13 cellular contexts compared by ENCODE assay signal in the genomic region with DNA sequence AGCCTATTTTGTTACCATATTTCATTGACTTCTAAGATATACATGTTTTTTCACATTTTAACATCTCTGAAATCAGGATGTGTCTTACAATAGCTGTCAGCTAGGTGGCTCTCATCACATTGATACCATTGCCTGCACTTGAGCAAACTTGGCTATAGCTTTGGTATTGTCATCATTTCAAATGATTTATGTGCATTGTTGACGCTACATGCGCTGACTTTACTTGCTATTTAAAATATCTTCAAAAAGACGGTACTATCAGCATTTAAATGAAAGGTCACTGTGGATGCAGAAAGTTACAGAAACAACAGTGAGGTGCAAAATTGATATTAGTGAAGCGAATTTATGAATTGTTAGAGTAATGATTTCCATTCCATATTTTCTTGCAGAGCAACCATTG. TPM values are rescaled to one million over a fixed set of nuclear protein-coding genes. Genes with fewer than 3 reads are reported as not detected.
DNase-seq lines count a peak whose midpoint lies in the region; ATAC-seq lines count a peak whose summit lies in the region.
"Had no signal": no experiment of that assay in that cellular context is flagged by ENCODE, and none has a peak within 500 bp of the region (broad histone marks: within the 10 kb centered on the region; RNA-seq: fewer than 3 reads in every experiment).

No MANE protein-coding gene starts in this region.

- no peaks in the 10 kb centered on the region for H3K36me3 ChIP-seq in CD4-positive, CD25-positive, alpha-beta regulatory T cell (ENCODE audit: control insufficient read depth, insufficient read depth, low read length)
- no peaks in the 10 kb centered on the region for H3K36me3 ChIP-seq in H7 (replicated peaks; ENCODE audit: control insufficient read depth, insufficient read depth, low read length)

- H3K27ac ChIP-seq in CD4-positive, CD25-positive, alpha-beta regulatory T cell (ENCODE audit: insufficient read depth, low read length, poor library complexity, severe bottlenecking): no peak overlapping the region

- no peaks in the 10 kb centered on the region for H3K4me1 ChIP-seq in CD4-positive, CD25-positive, alpha-beta regulatory T cell (ENCODE audit: control insufficient read depth, insufficient read depth, low read length, poor library complexity, severe bottlenecking)

- H3K4me1 Mint-ChIP-seq in CD4-positive, CD25-positive, alpha-beta regulatory T cell: peaks cover 0 to 5% (median 0%) of the 10 kb centered on the region in 4 donors
- peaks cover 6% of the 10 kb centered on the region for H3K4me1 Mint-ChIP-seq in activated CD4-positive, alpha-beta T cell treated with anti-CD3 and anti-CD28 coated beads, Interleukin-2, amount 10 ng/mL, durations not matched to agents 7 days and 5 days
- no peaks in the 10 kb centered on the region for H3K4me1 Mint-ChIP-seq in immature natural killer cell

- ATAC-seq in CD4-positive, CD25-positive, alpha-beta regulatory T cell (ENCODE audit: low read depth in 2 of 2): no peak
- no peak for ATAC-seq in GM21786 (IDR thresholded peaks at IDR 0.05; ENCODE audit: unreplicated experiment)

- no peak overlapping the region for H3K4me3 ChIP-seq in CD4-positive, CD25-positive, alpha-beta regulatory T cell (ENCODE audit: low read depth, low read length)
- H3K4me3 ChIP-seq in H7 (ENCODE audit: insufficient read depth, low read depth, low read length): no peak overlapping the region

- POLR2A ChIA-PET in activated CD4-positive, alpha-beta T cell treated with anti-CD3 and anti-CD28 coated beads, Interleukin-2, amount 10 ng/mL, durations not matched to agents 7 days and 5 days (lab: Charles Lee): no interaction called here

- no peaks in the 10 kb centered on the region for H3K9me3 ChIP-seq in CD4-positive, CD25-positive, alpha-beta regulatory T cell (ENCODE audit: control insufficient read depth in 2 of 2, low read length in 2 of 2)

- H3K27me3 Mint-ChIP-seq in CD4-positive, CD25-positive, alpha-beta regulatory T cell: peaks cover 42% of the 10 kb centered on the region
- H3K27me3 Mint-ChIP-seq in activated CD4-positive, alpha-beta T cell treated with anti-CD3 and anti-CD28 coated beads, Interleukin-2, amount 10 ng/mL, durations not matched to agents 7 days and 5 days: peaks cover 31% of the 10 kb centered on the region
- peaks cover 3 to 8% (median 8%) of the 10 kb centered on the region in 3 donors for H3K27me3 Mint-ChIP-seq in immature natural killer cell (ENCODE audit: low read depth in 3 of 3)

- H3K27me3 ChIP-seq in CD4-positive, CD25-positive, alpha-beta regulatory T cell (ENCODE audit: control insufficient read depth, insufficient read depth, low read length): peaks cover 5% of the 10 kb centered on the region
- H3K27me3 ChIP-seq in H7 (ENCODE audit: control insufficient read depth, insufficient read depth, low read length): no peaks in the 10 kb centered on the region

- peak in 2 of 3 donors; percentile 18 to 38 for DNase-seq in CD4-positive, CD25-positive, alpha-beta regulatory T cell
- DNase-seq in H7 (peak; percentile 42), SK-MEL-5 (ENCODE audit: low read depth, low spot score) (peak; percentile 35), iris pigment epithelial cell (ENCODE audit: low read depth) (peak; percentile 47), immature natural killer cell (no peak), NCI-H1048 (lab: John Stamatoyannopoulos, UW) (no peak)
- no peak for DNase-seq in activated CD4-positive, alpha-beta T cell treated with anti-CD3 and anti-CD28 coated beads, Interleukin-2, amount 10 ng/mL, durations not matched to agents 7 days and 5 days
- DNase-seq: activated naive CD4-positive, alpha-beta T cell; glutamatergic neuron; NCI-H1694; nephron progenitor cell had no signal

- no peaks in the 10 kb centered on the region for H3K9me3 Mint-ChIP-seq in CD4-positive, CD25-positive, alpha-beta regulatory T cell
- peaks cover 6% of the 10 kb centered on the region for H3K9me3 Mint-ChIP-seq in activated CD4-positive, alpha-beta T cell treated with anti-CD3 and anti-CD28 coated beads, Interleukin-2, amount 10 ng/mL, durations not matched to agents 7 days and 5 days
- H3K9me3 Mint-ChIP-seq in immature natural killer cell: peaks cover 0 to 2% (median 0%) of the 10 kb centered on the region in 6 donors
- H3K9me3 Mint-ChIP-seq: T-helper 2 cell treated with Interferon-gamma antibody and Interleukin-4, amounts not matched to agents 5 μg/mL and 100 μg/mL, for 36 hours had no signal

- no peaks in the 10 kb centered on the region for H3K36me3 Mint-ChIP-seq in CD4-positive, CD25-positive, alpha-beta regulatory T cell
- H3K36me3 Mint-ChIP-seq in activated CD4-positive, alpha-beta T cell treated with anti-CD3 and anti-CD28 coated beads, Interleukin-2, amount 10 ng/mL, durations not matched to agents 7 days and 5 days (ENCODE audit: low read depth): no peaks in the 10 kb centered on the region
- no peaks in the 10 kb centered on the region for H3K36me3 Mint-ChIP-seq in immature natural killer cell

- H3K27ac Mint-ChIP-seq in CD4-positive, CD25-positive, alpha-beta regulatory T cell: no peak overlapping the region
- no peak overlapping the region for H3K27ac Mint-ChIP-seq in activated CD4-positive, alpha-beta T cell treated with anti-CD3 and anti-CD28 coated beads, Interleukin-2, amount 10 ng/mL, durations not matched to agents 7 days and 5 days
- H3K27ac Mint-ChIP-seq in immature natural killer cell: no peak overlapping the region
- H3K27ac Mint-ChIP-seq: nephron progenitor cell; T-helper 2 cell treated with Interferon-gamma antibody and Interleukin-4, amounts not matched to agents 5 μg/mL and 100 μg/mL, for 36 hours had no signal

- no peak overlapping the region for H3K4me3 Mint-ChIP-seq in CD4-positive, CD25-positive, alpha-beta regulatory T cell
- H3K4me3 Mint-ChIP-seq in activated CD4-positive, alpha-beta T cell treated with anti-CD3 and anti-CD28 coated beads, Interleukin-2, amount 10 ng/mL, durations not matched to agents 7 days and 5 days: no peak overlapping the region
- H3K4me3 Mint-ChIP-seq in immature natural killer cell: no peak overlapping the region
- H3K4me3 Mint-ChIP-seq: nephron progenitor cell; T-helper 2 cell treated with Interferon-gamma antibody and Interleukin-4, amounts not matched to agents 5 μg/mL and 100 μg/mL, for 36 hours had no signal

- in situ Hi-C loops in SK-MEL-5 (cut with HindIII; ENCODE audit: low pct_unique_long_range_greater_than_20kb, low sequenced_read_pairs): no loop called here

- CTCF ChIA-PET in activated CD4-positive, alpha-beta T cell treated with anti-CD3 and anti-CD28 coated beads, Interleukin-2, amount 10 ng/mL, durations not matched to agents 7 days and 5 days (lab: Charles Lee): interaction anchor here (1.3 kb wide), 1 partner anchor 23 kb away, joined by 3 read pairs; no protein-coding TSS in a partner anchor

RNA-seq across cellular contexts. Expression of gene ABHD2, which starts 54.0 kb away (rescaled TPM):
- 67.8 TPM for total RNA-seq in CD4-positive, CD25-positive, alpha-beta regulatory T cell
- polyA plus RNA-seq in CD4-positive, CD25-positive, alpha-beta regulatory T cell: 10 to 100 TPM; 18.7 to 30.2 (median 21.2) TPM
- total RNA-seq in H7 (2014; rRNA removed; shearing (Covaris generic)): 11.5 and 14.9 TPM in 2 replicates
- 42.8 and 46.7 TPM in 2 replicates for total RNA-seq in SK-MEL-5 (2014; rRNA removed; shearing (Covaris generic))
- polyA plus RNA-seq in SK-MEL-5 (2015; cell fraction: cytosol; rRNA removed): 40.4 and 65.8 TPM in 2 replicates
- 11.7 and 19.8 TPM in 2 replicates for polyA plus RNA-seq in SK-MEL-5 (2015; cell fraction: nucleus; rRNA removed)
- 10 to 100 TPM; 79.7 to 89.0 TPM for total RNA-seq in activated CD4-positive, alpha-beta T cell treated with anti-CD3 and anti-CD28 coated beads, Interleukin-2, amount 10 ng/mL, durations not matched to agents 7 days and 5 days
- 10 to 100 TPM; 26.9 to 70.6 (median 33.1) TPM for polyA plus RNA-seq in immature natural killer cell

Comparison
In these comparisons a context has a peak if more than half of its experiments do, and no peak if none do; other contexts are left out.
1. DNase-seq: peak in CD4-positive, CD25-positive, alpha-beta regulatory T cell (2 of 3), H7 (single experiment), SK-MEL-5 (single experiment) and iris pigment epithelial cell (single experiment); none in activated CD4-positive, alpha-beta T cell treated with anti-CD3 and anti-CD28 coated beads, Interleukin-2, amount 10 ng/mL, durations not matched to agents 7 days and 5 days (single experiment), immature natural killer cell (0 of 3) and NCI-H1048 (single experiment).